Comparison of ENCODE assay signal across 3 cellular contexts in the genomic region with DNA sequence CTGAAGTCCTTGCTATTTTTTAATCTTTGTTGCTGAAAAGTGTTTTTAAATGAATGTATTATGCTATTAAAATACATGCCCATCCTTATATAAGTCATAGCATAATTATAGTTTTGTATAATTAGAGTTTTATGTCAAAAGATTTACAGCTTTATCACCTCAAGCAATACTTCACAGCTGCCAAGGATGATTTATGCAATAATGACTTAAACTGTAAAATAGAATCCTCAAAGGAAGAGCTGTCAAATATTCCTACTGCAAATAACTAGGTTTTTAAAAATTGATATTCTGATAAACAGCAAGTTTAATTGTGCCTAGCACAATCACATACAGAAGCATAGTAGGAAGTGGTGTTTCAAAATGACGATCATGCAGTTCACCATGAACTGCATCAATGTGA.
TF ChIP-seq lines count a peak whose summit lies in the region.

No MANE protein-coding gene starts in this region.

TF ChIP-seq in HepG2, 621 proteins besides CTCF, POLR2A, EP300 and RAD21:
- 0 out of 4 replicates have a peak, but pooled peaks have one; percentile 3 to 30 for TF ChIP-seq MAFK (conservative IDR thresholded peaks at IDR 0.05 in 1 of 2, IDR thresholded peaks at IDR 0.05 in 1 of 2; ENCODE audit: low read length in 2 of 2)
- TF ChIP-seq, protein P1, sequence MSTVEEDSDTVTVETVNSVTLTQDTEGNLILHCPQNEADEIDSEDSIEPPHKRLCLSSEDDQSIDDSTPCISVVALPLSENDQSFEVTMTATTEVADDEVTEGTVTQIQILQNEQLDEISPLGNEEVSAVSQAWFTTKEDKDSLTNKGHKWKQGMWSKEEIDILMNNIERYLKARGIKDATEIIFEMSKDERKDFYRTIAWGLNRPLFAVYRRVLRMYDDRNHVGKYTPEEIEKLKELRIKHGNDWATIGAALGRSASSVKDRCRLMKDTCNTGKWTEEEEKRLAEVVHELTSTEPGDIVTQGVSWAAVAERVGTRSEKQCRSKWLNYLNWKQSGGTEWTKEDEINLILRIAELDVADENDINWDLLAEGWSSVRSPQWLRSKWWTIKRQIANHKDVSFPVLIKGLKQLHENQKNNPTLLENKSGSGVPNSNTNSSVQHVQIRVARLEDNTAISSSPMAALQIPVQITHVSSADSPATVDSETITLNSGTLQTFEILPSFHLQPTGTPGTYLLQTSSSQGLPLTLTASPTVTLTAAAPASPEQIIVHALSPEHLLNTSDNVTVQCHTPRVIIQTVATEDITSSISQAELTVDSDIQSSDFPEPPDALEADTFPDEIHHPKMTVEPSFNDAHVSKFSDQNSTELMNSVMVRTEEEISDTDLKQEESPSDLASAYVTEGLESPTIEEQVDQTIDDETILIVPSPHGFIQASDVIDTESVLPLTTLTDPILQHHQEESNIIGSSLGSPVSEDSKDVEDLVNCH (CRISPR knock-in tag; IDR thresholded peaks at IDR 0.05) = no peak

TF ChIP-seq in neural cell, 6 proteins besides CTCF, POLR2A, EP300 and RAD21:
- TF ChIP-seq SMC3 (conservative IDR thresholded peaks at IDR 0.05; ENCODE audit: poor library complexity) (no peak), POLR2AphosphoS5 (IDR thresholded peaks at IDR 0.05) (peak; percentile 55)

TF ChIP-seq in SK-N-SH, 30 proteins besides CTCF, POLR2A, EP300 and RAD21:
- no peak for TF ChIP-seq GATA2 (CRISPR knock-in tag; IDR thresholded peaks at IDR 0.05)
- TF ChIP-seq TCF12 (IDR thresholded peaks at IDR 0.05) = no peak
- no peak for TF ChIP-seq NRF1 (IDR thresholded peaks at IDR 0.05; ENCODE audit: low read depth, low read length)
- TF ChIP-seq, protein P2, sequence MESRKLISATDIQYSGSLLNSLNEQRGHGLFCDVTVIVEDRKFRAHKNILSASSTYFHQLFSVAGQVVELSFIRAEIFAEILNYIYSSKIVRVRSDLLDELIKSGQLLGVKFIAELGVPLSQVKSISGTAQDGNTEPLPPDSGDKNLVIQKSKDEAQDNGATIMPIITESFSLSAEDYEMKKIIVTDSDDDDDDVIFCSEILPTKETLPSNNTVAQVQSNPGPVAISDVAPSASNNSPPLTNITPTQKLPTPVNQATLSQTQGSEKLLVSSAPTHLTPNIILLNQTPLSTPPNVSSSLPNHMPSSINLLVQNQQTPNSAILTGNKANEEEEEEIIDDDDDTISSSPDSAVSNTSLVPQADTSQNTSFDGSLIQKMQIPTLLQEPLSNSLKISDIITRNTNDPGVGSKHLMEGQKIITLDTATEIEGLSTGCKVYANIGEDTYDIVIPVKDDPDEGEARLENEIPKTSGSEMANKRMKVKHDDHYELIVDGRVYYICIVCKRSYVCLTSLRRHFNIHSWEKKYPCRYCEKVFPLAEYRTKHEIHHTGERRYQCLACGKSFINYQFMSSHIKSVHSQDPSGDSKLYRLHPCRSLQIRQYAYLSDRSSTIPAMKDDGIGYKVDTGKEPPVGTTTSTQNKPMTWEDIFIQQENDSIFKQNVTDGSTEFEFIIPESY (IDR thresholded peaks at IDR 0.05; ENCODE audit: borderline replicate concordance, low read depth) = no peak
- TF ChIP-seq, protein P3, sequence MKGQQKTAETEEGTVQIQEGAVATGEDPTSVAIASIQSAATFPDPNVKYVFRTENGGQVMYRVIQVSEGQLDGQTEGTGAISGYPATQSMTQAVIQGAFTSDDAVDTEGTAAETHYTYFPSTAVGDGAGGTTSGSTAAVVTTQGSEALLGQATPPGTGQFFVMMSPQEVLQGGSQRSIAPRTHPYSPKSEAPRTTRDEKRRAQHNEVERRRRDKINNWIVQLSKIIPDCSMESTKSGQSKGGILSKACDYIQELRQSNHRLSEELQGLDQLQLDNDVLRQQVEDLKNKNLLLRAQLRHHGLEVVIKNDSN (IDR thresholded peaks at IDR 0.05; ENCODE audit: borderline replicate concordance, low read depth) = no peak
- no peak for TF ChIP-seq FOXJ3 (CRISPR knock-in tag; IDR thresholded peaks at IDR 0.05)
- TF ChIP-seq GABPA (IDR thresholded peaks at IDR 0.05; ENCODE audit: low read depth) = no peak
- no peak for TF ChIP-seq RXRA (IDR thresholded peaks at IDR 0.05; ENCODE audit: borderline replicate concordance, low read depth)
